In the genomic region with DNA sequence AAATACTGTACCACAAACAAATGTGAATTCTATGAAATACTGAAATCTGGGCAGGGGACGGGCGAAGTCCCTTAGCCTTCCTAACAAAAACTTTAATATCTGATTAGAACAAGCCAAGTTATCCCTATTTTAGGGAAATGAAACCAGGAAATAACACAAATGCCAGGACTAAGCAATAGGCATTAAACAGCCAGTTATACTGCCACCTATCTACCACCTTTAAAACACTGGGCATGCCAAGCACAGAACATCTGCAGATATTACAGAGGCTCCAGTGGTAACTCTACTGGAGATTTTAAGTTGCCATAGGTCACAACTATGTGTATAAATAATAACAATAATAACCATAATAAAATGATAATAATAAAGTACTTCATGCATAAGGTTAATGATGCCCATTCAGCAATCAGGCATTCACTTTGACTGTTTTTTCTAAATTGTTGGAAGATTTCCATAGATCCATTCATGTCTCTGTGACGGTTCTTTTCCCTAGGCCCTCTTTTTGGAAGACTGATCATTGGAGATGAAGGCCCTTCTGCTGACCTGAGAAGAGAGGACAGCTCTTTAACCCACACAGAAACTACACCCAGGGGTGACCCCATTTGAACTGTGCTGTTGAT, we compare ENCODE assay signal across 8 cellular contexts.
DNase-seq lines count a peak whose midpoint lies in the region; ATAC-seq and TF ChIP-seq lines count a peak whose summit lies in the region.

No MANE protein-coding gene starts in this region.

- no peaks in the 10 kb centered on the region for H3K36me3 ChIP-seq in CD8-positive, alpha-beta T cell (ENCODE audit: insufficient read depth, low read length)

- no peak overlapping the region for H3K27ac ChIP-seq in CD8-positive, alpha-beta T cell (ENCODE audit: low read depth, low read length)

- no peaks in the 10 kb centered on the region for H3K27me3 Mint-ChIP-seq in CD8-positive, alpha-beta T cell (ENCODE audit: low read depth)
- no peaks in the 10 kb centered on the region for H3K27me3 Mint-ChIP-seq in effector memory CD8-positive, alpha-beta T cell

- POLR2A ChIA-PET in CD8-positive, alpha-beta T cell (lab: Charles Lee) = no interaction called here

- H3K4me3 ChIP-seq in LNCaP clone FGC (ENCODE audit: low read depth, low read length) = no peak overlapping the region
- H3K4me3 ChIP-seq in CD8-positive, alpha-beta T cell (ENCODE audit: low read depth, low read length) = no peak overlapping the region

- CTCF ChIA-PET in CD8-positive, alpha-beta T cell (lab: Charles Lee) = no interaction called here

- intact Hi-C loops in CD8-positive, alpha-beta T cell (cut with DNase I, micrococcal nuclease) = no loop called here

- peak; percentile 78 for TF ChIP-seq CTCF in LNCaP clone FGC (IDR thresholded peaks at IDR 0.05; ENCODE audit: control insufficient read depth, extremely low read depth, insufficient read depth)
- no peak for TF ChIP-seq CTCF in CD8-positive, alpha-beta T cell (IDR thresholded peaks at IDR 0.05)

- DNase-seq in DMS53 treated with DMSO at 0.1 percent for 48 hours (lab: John Stamatoyannopoulos, UW; ENCODE audit: unreplicated experiment) (peak; percentile 64), LNCaP clone FGC (ENCODE audit: low read depth) (no peak), astrocyte of the hippocampus (ENCODE audit: low read depth, low spot score) (peak; percentile 22), myocyte (ENCODE audit: low read depth) (peak; percentile 18), NCI-H1048 (lab: John Stamatoyannopoulos, UW) (no peak)
- no peak for DNase-seq in CD8-positive, alpha-beta T cell
- DNase-seq in effector memory CD8-positive, alpha-beta T cell = no peak

- H3K4me3 Mint-ChIP-seq in CD8-positive, alpha-beta T cell = no peak overlapping the region
- H3K4me3 Mint-ChIP-seq in effector memory CD8-positive, alpha-beta T cell = no peak overlapping the region

- no peaks in the 10 kb centered on the region for H3K9me3 Mint-ChIP-seq in CD8-positive, alpha-beta T cell
- peaks cover 0 to 8% of the 10 kb centered on the region in 2 donors for H3K9me3 Mint-ChIP-seq in effector memory CD8-positive, alpha-beta T cell

- no peaks in the 10 kb centered on the region for H3K4me1 ChIP-seq in CD8-positive, alpha-beta T cell (ENCODE audit: insufficient read depth, low read length)

- H3K9me3 ChIP-seq in CD8-positive, alpha-beta T cell (ENCODE audit: low read length) = no peaks in the 10 kb centered on the region

- H3K27me3 ChIP-seq in CD8-positive, alpha-beta T cell (ENCODE audit: insufficient read depth, low read length) = no peaks in the 10 kb centered on the region

- no peak for ATAC-seq in GM21786 (IDR thresholded peaks at IDR 0.05; ENCODE audit: unreplicated experiment)
- no peak for ATAC-seq in CD8-positive, alpha-beta T cell
- no peak for ATAC-seq in effector memory CD8-positive, alpha-beta T cell (replicated peaks)

- no peaks in the 10 kb centered on the region for H3K4me1 Mint-ChIP-seq in CD8-positive, alpha-beta T cell (ENCODE audit: low read depth)
- no peaks in the 10 kb centered on the region for H3K4me1 Mint-ChIP-seq in effector memory CD8-positive, alpha-beta T cell (ENCODE audit: low read depth in 2 of 2)

- H3K36me3 Mint-ChIP-seq in CD8-positive, alpha-beta T cell = no peaks in the 10 kb centered on the region
- H3K36me3 Mint-ChIP-seq in effector memory CD8-positive, alpha-beta T cell (ENCODE audit: insufficient read depth) = peaks cover 6% of the 10 kb centered on the region

- H3K27ac Mint-ChIP-seq in CD8-positive, alpha-beta T cell = no peak overlapping the region
- no peak overlapping the region for H3K27ac Mint-ChIP-seq in effector memory CD8-positive, alpha-beta T cell

Comparison
In these comparisons a context has a peak if more than half of its experiments do, and no peak if none do; other contexts are left out.
1. DNase-seq: peak in DMS53 treated with DMSO at 0.1 percent for 48 hours (single experiment), astrocyte of the hippocampus (single experiment) and myocyte (single experiment); none in LNCaP clone FGC (single experiment), NCI-H1048 (single experiment), CD8-positive, alpha-beta T cell (0 of 7) and effector memory CD8-positive, alpha-beta T cell (0 of 3).